Comparison of ENCODE assay signal across 15 cellular contexts in the genomic region with DNA sequence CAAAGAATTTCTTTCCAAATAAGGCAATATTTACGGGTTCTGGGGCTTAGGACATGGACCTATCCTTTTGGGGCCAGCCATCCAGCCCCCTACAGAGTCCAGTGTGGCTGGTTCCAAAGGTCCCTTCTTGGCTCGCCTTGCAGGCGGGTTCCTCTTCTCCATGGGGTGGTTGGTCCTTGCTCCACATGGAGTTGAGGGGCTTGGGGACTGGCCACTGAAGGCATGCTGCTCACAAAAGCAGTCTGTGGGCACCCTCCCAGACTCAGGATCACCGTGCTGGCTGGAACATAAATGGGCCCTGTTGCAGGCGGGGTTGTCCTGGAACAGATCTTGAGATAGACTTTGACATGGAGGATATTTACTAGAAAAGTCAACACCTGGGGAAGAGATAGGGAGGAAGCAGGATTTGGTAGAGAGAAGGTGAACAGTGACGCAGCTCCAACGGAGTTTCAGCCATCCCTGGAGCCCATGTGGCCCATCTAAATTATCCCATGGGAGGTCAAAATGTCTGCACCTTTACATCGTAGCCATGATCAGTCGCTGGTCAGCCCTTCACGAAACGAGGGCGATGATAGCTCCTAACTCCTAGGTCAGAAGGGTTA. TPM values are rescaled to one million over a fixed set of nuclear protein-coding genes. Genes with fewer than 3 reads are reported as not detected.
A peak's percentile ranks its signal among the peaks of the same experiment; 100 is the strongest.
DNase-seq lines count a peak whose midpoint lies in the region; ATAC-seq and TF ChIP-seq lines count a peak whose summit lies in the region.
"Had no signal": no experiment of that assay in that cellular context is flagged by ENCODE, and none has a peak within 500 bp of the region (broad histone marks: within the 10 kb centered on the region; RNA-seq: fewer than 3 reads in every experiment).

No MANE protein-coding gene starts in this region.

- H3K36me3 ChIP-seq in BLaER1: no peaks in the 10 kb centered on the region
- H3K36me3 ChIP-seq: breast epithelium, prostate gland, SJSA1 had no signal

- no peak for ATAC-seq in activated CD8-positive, alpha-beta memory T cell treated with anti-CD3 and anti-CD28 coated beads, Interleukin-2, amount 10 ng/mL, durations not matched to agents 7 days and 5 days
- no peak for ATAC-seq in HG03432 (IDR thresholded peaks at IDR 0.05; ENCODE audit: unreplicated experiment)

- H3K27me3 ChIP-seq in BLaER1: no peaks in the 10 kb centered on the region
- H3K27me3 ChIP-seq: breast epithelium, SJSA1 had no signal

- H3K27ac ChIP-seq in BLaER1: peak overlapping the region; percentile 83
- H3K27ac ChIP-seq: breast epithelium, KMS-11, prostate gland, SJSA1 had no signal

- H3K9me3 Mint-ChIP-seq in activated CD8-positive, alpha-beta memory T cell treated with anti-CD3 and anti-CD28 coated beads, Interleukin-2, amount 10 ng/mL, durations not matched to agents 7 days and 5 days (ENCODE audit: low read depth): no peaks in the 10 kb centered on the region
- no peaks in the 10 kb centered on the region for H3K9me3 Mint-ChIP-seq in mesothelial cell of epicardium
- no peaks in the 10 kb centered on the region for H3K9me3 Mint-ChIP-seq in immature natural killer cell
- H3K9me3 Mint-ChIP-seq: activated T-helper 2 cell treated with anti-CD3 and anti-CD28 coated beads, Interferon-gamma antibody, Interleukin-2, Interleukin-4, amounts not matched to agents 10 μg/mL and 5 μg/mL and 100 μg/mL, durations not matched to agents 14 hours and 24 hours and 36 hours had no signal

- H3K4me1 Mint-ChIP-seq in activated CD8-positive, alpha-beta memory T cell treated with anti-CD3 and anti-CD28 coated beads, Interleukin-2, amount 10 ng/mL, durations not matched to agents 7 days and 5 days: peaks cover 14% of the 10 kb centered on the region
- H3K4me1 Mint-ChIP-seq in mesothelial cell of epicardium (peaks cover 19% of the 10 kb centered on the region), immature natural killer cell (peaks cover 10 to 11% of the 10 kb centered on the region in 2 donors)

- peak overlapping the region; percentile 61; the same call in 1 of the 2 replicates for H3K9ac ChIP-seq in BLaER1
- H3K9ac ChIP-seq: KMS-11 had no signal

- no peak overlapping the region for H3K4me3 Mint-ChIP-seq in activated CD8-positive, alpha-beta memory T cell treated with anti-CD3 and anti-CD28 coated beads, Interleukin-2, amount 10 ng/mL, durations not matched to agents 7 days and 5 days
- H3K4me3 Mint-ChIP-seq in mesothelial cell of epicardium (no peak overlapping the region), immature natural killer cell (no peak overlapping the region)

- no peaks in the 10 kb centered on the region for H3K9me3 ChIP-seq in BLaER1
- H3K9me3 ChIP-seq: breast epithelium, prostate gland, SJSA1 had no signal

- peaks cover 73% of the 10 kb centered on the region for H3K4me1 ChIP-seq in BLaER1
- H3K4me1 ChIP-seq: breast epithelium, prostate gland, SJSA1 had no signal

- H4K20me1 ChIP-seq in BLaER1: no peaks in the 10 kb centered on the region

- H3K27me3 Mint-ChIP-seq in activated CD8-positive, alpha-beta memory T cell treated with anti-CD3 and anti-CD28 coated beads, Interleukin-2, amount 10 ng/mL, durations not matched to agents 7 days and 5 days: no peaks in the 10 kb centered on the region
- H3K27me3 Mint-ChIP-seq in mesothelial cell of epicardium (ENCODE audit: low read depth) (no peaks in the 10 kb centered on the region), immature natural killer cell (ENCODE audit: low read depth in 3 of 3) (peaks cover 0 to 5% (median 4%) of the 10 kb centered on the region in 3 donors)

- TF ChIP-seq CTCF in mesothelial cell of epicardium (IDR thresholded peaks at IDR 0.05; ENCODE audit: unreplicated experiment): no peak

- peak overlapping the region; percentile 76 for H3K4me2 ChIP-seq in BLaER1
- H3K4me2 ChIP-seq: KMS-11 had no signal

- H3K36me3 Mint-ChIP-seq in activated CD8-positive, alpha-beta memory T cell treated with anti-CD3 and anti-CD28 coated beads, Interleukin-2, amount 10 ng/mL, durations not matched to agents 7 days and 5 days: no peaks in the 10 kb centered on the region
- H3K36me3 Mint-ChIP-seq in mesothelial cell of epicardium: no peaks in the 10 kb centered on the region
- no peaks in the 10 kb centered on the region for H3K36me3 Mint-ChIP-seq in immature natural killer cell

- DNase-seq in D341Med (ENCODE audit: low spot score) (peak; percentile 9), mesothelial cell of epicardium (ENCODE audit: low spot score in 2 of 2, unreplicated experiment in 2 of 2) (peak; percentile 3 to 26), immature natural killer cell (no peak), 8988T (no peak)
- peak; percentile 35 for DNase-seq in activated CD8-positive, alpha-beta memory T cell treated with anti-CD3 and anti-CD28 coated beads, Interleukin-2, amount 10 ng/mL, durations not matched to agents 7 days and 5 days
- DNase-seq in stimulated activated naive CD4-positive, alpha-beta T cell (lab: John Stamatoyannopoulos, UW): no peak
- DNase-seq: NCI-H1930; stimulated activated CD8-positive, alpha-beta memory T cell treated with anti-CD3 and anti-CD28 coated beads, Interleukin-4, amount 100 ng/mL, for 48 hours had no signal

- no peak overlapping the region for H3K27ac Mint-ChIP-seq in activated CD8-positive, alpha-beta memory T cell treated with anti-CD3 and anti-CD28 coated beads, Interleukin-2, amount 10 ng/mL, durations not matched to agents 7 days and 5 days
- no peak overlapping the region for H3K27ac Mint-ChIP-seq in mesothelial cell of epicardium
- no peak overlapping the region for H3K27ac Mint-ChIP-seq in immature natural killer cell

- H3K4me3 ChIP-seq in BLaER1: peak overlapping the region; percentile 56
- H3K4me3 ChIP-seq: breast epithelium, prostate gland, SJSA1 had no signal

- CTCF ChIA-PET in activated CD8-positive, alpha-beta memory T cell treated with anti-CD3 and anti-CD28 coated beads, Interleukin-2, amount 10 ng/mL, durations not matched to agents 7 days and 5 days (lab: Charles Lee): interaction anchor here (1.1 kb wide), 1 partner anchor 89 kb away, joined by 4 read pairs; no protein-coding TSS in a partner anchor

RNA-seq across cellular contexts. Expression of a gene that starts 39.1 kb away (rescaled TPM):
- 10 to 100 TPM; 65.1 to 82.5 TPM for total RNA-seq in activated CD8-positive, alpha-beta memory T cell treated with anti-CD3 and anti-CD28 coated beads, Interleukin-2, amount 10 ng/mL, durations not matched to agents 7 days and 5 days
- 18.2 to 19.9 TPM (median 19.2 TPM) in 3 replicates for total RNA-seq in mesothelial cell of epicardium
- 1 to 10 TPM in 2 of 3 donors, under 1 TPM in 1; 0.86 to 3.4 (median 1.1) TPM for polyA plus RNA-seq in immature natural killer cell

Comparison
In these comparisons a context has a peak if more than half of its experiments do, and no peak if none do; other contexts are left out.
1. DNase-seq: peak in D341Med (single experiment), activated CD8-positive, alpha-beta memory T cell treated with anti-CD3 and anti-CD28 coated beads, Interleukin-2, amount 10 ng/mL, durations not matched to agents 7 days and 5 days (single experiment) and mesothelial cell of epicardium (2 of 2); none in immature natural killer cell (0 of 3), stimulated activated naive CD4-positive, alpha-beta T cell (0 of 6) and 8988T (single experiment).